Comparison of ENCODE assay signal across 22 cellular contexts in the genomic region with DNA sequence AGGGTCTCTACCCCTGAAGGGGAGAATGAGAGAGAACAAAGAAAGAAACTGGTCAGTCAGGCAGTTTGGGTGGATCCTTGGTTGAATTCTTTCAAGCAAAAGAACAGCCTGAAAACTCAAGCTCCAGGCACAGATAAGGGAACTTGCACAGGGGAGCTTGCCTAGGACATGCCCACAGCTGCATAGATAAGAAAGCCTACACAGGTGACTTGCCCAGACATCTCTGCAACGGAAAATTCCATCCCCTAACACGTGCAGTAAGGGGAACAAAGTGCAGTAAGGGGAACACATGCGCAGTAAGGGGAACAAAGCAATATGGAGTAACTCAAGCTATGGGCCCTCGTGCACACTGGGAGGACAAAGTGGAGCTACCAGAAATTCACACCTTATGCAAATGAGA.
A peak's percentile ranks its signal among the peaks of the same experiment; 100 is the strongest.
DNase-seq lines count a peak whose midpoint lies in the region; ATAC-seq, FAIRE-seq and TF ChIP-seq lines count a peak whose summit lies in the region.
"Had no signal": no experiment of that assay in that cellular context is flagged by ENCODE, and none has a peak within 500 bp of the region (broad histone marks: within the 10 kb centered on the region; RNA-seq: fewer than 3 reads in every experiment).

No MANE protein-coding gene starts in this region.

- no peak overlapping the region for H3K27ac Mint-ChIP-seq in GM23338
- H3K27ac Mint-ChIP-seq: CD4-positive, alpha-beta T cell had no signal

- FAIRE-seq in bronchial epithelial cell (lab: Jason Lieb, UNC): peak; percentile 58
- FAIRE-seq: GM12892 had no signal

- no peak overlapping the region for H2BK5ac ChIP-seq in mesendoderm (ENCODE audit: low read length)

- H3K4me3 Mint-ChIP-seq in GM23338: no peak overlapping the region
- H3K4me3 Mint-ChIP-seq: CD4-positive, alpha-beta T cell had no signal

- no peaks in the 10 kb centered on the region for H3K79me1 ChIP-seq in mesendoderm (ENCODE audit: low read length)

- peak overlapping the region; percentile 80; the same call in 1 of the 2 replicates for H2AFZ ChIP-seq in GM23338
- H2AFZ ChIP-seq: PC-9 had no signal

- H2AK5ac ChIP-seq in mesendoderm (ENCODE audit: low read length): no peak overlapping the region

- TF ChIP-seq CTCF in GM23338 (conservative IDR thresholded peaks at IDR 0.05; ENCODE audit: low read depth in 2 of 2): no peak
- no peak for TF ChIP-seq CTCF in bronchial epithelial cell (IDR thresholded peaks at IDR 0.05; ENCODE audit: insufficient read depth, low read length, severe bottlenecking)

- no CpG with 5 or more reads among the region's 4 CpGs for WGBS in mesendoderm (ENCODE audit: extremely low coverage, insufficient coverage, low lambda C conversion rate)

- no peak for ATAC-seq in GM23338

- no peak overlapping the region for H3K56ac ChIP-seq in mesendoderm (ENCODE audit: low read length)

- H2BK15ac ChIP-seq in mesendoderm (replicated peaks; ENCODE audit: low read depth): no peak overlapping the region

- H3K18ac ChIP-seq in mesendoderm (ENCODE audit: low read length): no peak overlapping the region

- H3K36me3 ChIP-seq in GM23338 (ENCODE audit: insufficient read depth) (peaks cover 6% of the 10 kb centered on the region; the same call in 1 of the 2 replicates), bronchial epithelial cell (ENCODE audit: control insufficient read depth, insufficient read depth, low read length) (no peaks in the 10 kb centered on the region), mesendoderm (ENCODE audit: control insufficient read depth, insufficient read depth, low read length) (no peaks in the 10 kb centered on the region)
- H3K36me3 ChIP-seq: BLaER1 had no signal

- no peaks in the 10 kb centered on the region for H4K20me1 ChIP-seq in GM23338 (replicated peaks; ENCODE audit: insufficient read depth)
- H4K20me1 ChIP-seq: BLaER1 had no signal

- H3K27me3 ChIP-seq in GM23338 (ENCODE audit: insufficient read depth) (no peaks in the 10 kb centered on the region), bronchial epithelial cell (ENCODE audit: control insufficient read depth, insufficient read depth, low read length) (no peaks in the 10 kb centered on the region), mesendoderm (ENCODE audit: insufficient read depth, low read length, poor library complexity) (no peaks in the 10 kb centered on the region)
- H3K27me3 ChIP-seq: BLaER1 had no signal

- H3K4me1 ChIP-seq in GM23338 (ENCODE audit: insufficient read depth) (no peaks in the 10 kb centered on the region), mesendoderm (ENCODE audit: control insufficient read depth, low read depth, low read length) (no peaks in the 10 kb centered on the region)
- H3K4me1 ChIP-seq: BLaER1 had no signal

- no peak overlapping the region for H4K5ac ChIP-seq in mesendoderm (ENCODE audit: low read length)

- H3K4ac ChIP-seq in mesendoderm (ENCODE audit: low read depth, low read length): no peak overlapping the region

- H3K36me3 Mint-ChIP-seq in GM23338 (ENCODE audit: low read depth): peaks cover 22% of the 10 kb centered on the region; the same call in 2 of the 3 replicates

- H3K4me3 ChIP-seq in GM23338: no peak overlapping the region
- no peak overlapping the region for H3K4me3 ChIP-seq in bronchial epithelial cell (ENCODE audit: low read depth, low read length)
- no peak overlapping the region for H3K4me3 ChIP-seq in mesendoderm (ENCODE audit: low read length)
- H3K4me3 ChIP-seq: BLaER1, PC-9 had no signal

- peaks cover 3% of the 10 kb centered on the region; the same call in 1 of the 2 replicates for H3K9me2 ChIP-seq in GM23338 (ENCODE audit: insufficient read depth)

- H3K27me3 Mint-ChIP-seq in GM23338 (ENCODE audit: insufficient read depth, low read depth, poor library complexity): no peaks in the 10 kb centered on the region
- H3K27me3 Mint-ChIP-seq: CD4-positive, alpha-beta T cell had no signal

- no peaks in the 10 kb centered on the region for H3K4me1 Mint-ChIP-seq in GM23338

- no peak overlapping the region for H3K9ac ChIP-seq in mesendoderm (ENCODE audit: low read length)
- H3K9ac ChIP-seq: BLaER1 had no signal

- DNase-seq in GM23338 (ENCODE audit: low spot score) (no peak), NCI-H226 (peak; percentile 12), bronchial epithelial cell (ENCODE audit: low read depth) (peak; percentile 66), mesendoderm (peak; percentile 11), foreskin melanocyte (no peak), NCI-H526 (lab: John Stamatoyannopoulos, UW) (no peak), NCI-H128 (lab: John Stamatoyannopoulos, UW; ENCODE audit: unreplicated experiment) (no peak)
- DNase-seq: CD4-positive, alpha-beta T cell; DND-41; Kasumi-1; MM.1S; NCI-H1048; NCI-H1436; NCI-H1930; NCI-H2227 treated with DMSO at 0.1 percent for 48 hours; NCI-H524; PC-9; RPMI8226; SHP77; SW 1271 had no signal

- H3K4me2 ChIP-seq in GM23338 (no peak overlapping the region), mesendoderm (ENCODE audit: low read length) (no peak overlapping the region)
- H3K4me2 ChIP-seq: BLaER1, PC-9 had no signal

- H3K27ac ChIP-seq in GM23338 (ENCODE audit: low read depth) (no peak overlapping the region), mesendoderm (ENCODE audit: low read depth, low read length) (no peak overlapping the region)
- H3K27ac ChIP-seq: BLaER1, PC-9 had no signal

- H3K9me3 Mint-ChIP-seq in GM23338: peaks cover 30% of the 10 kb centered on the region

- no peaks in the 10 kb centered on the region for H3F3A ChIP-seq in GM23338 (replicated peaks; ENCODE audit: low read depth)

- H3K23ac ChIP-seq in mesendoderm (ENCODE audit: low read length): no peak overlapping the region

- H2BK120ac ChIP-seq in mesendoderm (ENCODE audit: low read depth, low read length): no peak overlapping the region

- no peak overlapping the region for H4K8ac ChIP-seq in mesendoderm (ENCODE audit: low read depth, low read length)

- H3K79me2 ChIP-seq in GM23338 (replicated peaks; ENCODE audit: insufficient read depth): no peaks in the 10 kb centered on the region
- no peaks in the 10 kb centered on the region for H3K79me2 ChIP-seq in mesendoderm (ENCODE audit: control insufficient read depth, insufficient read depth, low read length)

TF ChIP-seq in GM23338, 12 proteins besides CTCF, POLR2A, EP300 and RAD21 (continues in another document):
- TF ChIP-seq NANOG (IDR thresholded peaks at IDR 0.05; ENCODE audit: borderline replicate concordance) (no peak), CREB1 (CRISPR knock-in tag; IDR thresholded peaks at IDR 0.05; ENCODE audit: low read depth) (no peak), EZH2 (IDR thresholded peaks at IDR 0.05; ENCODE audit: low read depth, unreplicated experiment) (no peak), EZH2phosphoT487 (IDR thresholded peaks at IDR 0.05; ENCODE audit: unreplicated experiment) (no peak), ZNF331 (CRISPR knock-in tag; IDR thresholded peaks at IDR 0.05; ENCODE audit: low read depth) (no peak), POLR2AphosphoS5 (IDR thresholded peaks at IDR 0.05; ENCODE audit: low read depth) (no peak)
- TF ChIP-seq, protein P1, sequence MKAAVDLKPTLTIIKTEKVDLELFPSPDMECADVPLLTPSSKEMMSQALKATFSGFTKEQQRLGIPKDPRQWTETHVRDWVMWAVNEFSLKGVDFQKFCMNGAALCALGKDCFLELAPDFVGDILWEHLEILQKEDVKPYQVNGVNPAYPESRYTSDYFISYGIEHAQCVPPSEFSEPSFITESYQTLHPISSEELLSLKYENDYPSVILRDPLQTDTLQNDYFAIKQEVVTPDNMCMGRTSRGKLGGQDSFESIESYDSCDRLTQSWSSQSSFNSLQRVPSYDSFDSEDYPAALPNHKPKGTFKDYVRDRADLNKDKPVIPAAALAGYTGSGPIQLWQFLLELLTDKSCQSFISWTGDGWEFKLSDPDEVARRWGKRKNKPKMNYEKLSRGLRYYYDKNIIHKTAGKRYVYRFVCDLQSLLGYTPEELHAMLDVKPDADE (IDR thresholded peaks at IDR 0.05): no peak
- TF ChIP-seq, protein P2, sequence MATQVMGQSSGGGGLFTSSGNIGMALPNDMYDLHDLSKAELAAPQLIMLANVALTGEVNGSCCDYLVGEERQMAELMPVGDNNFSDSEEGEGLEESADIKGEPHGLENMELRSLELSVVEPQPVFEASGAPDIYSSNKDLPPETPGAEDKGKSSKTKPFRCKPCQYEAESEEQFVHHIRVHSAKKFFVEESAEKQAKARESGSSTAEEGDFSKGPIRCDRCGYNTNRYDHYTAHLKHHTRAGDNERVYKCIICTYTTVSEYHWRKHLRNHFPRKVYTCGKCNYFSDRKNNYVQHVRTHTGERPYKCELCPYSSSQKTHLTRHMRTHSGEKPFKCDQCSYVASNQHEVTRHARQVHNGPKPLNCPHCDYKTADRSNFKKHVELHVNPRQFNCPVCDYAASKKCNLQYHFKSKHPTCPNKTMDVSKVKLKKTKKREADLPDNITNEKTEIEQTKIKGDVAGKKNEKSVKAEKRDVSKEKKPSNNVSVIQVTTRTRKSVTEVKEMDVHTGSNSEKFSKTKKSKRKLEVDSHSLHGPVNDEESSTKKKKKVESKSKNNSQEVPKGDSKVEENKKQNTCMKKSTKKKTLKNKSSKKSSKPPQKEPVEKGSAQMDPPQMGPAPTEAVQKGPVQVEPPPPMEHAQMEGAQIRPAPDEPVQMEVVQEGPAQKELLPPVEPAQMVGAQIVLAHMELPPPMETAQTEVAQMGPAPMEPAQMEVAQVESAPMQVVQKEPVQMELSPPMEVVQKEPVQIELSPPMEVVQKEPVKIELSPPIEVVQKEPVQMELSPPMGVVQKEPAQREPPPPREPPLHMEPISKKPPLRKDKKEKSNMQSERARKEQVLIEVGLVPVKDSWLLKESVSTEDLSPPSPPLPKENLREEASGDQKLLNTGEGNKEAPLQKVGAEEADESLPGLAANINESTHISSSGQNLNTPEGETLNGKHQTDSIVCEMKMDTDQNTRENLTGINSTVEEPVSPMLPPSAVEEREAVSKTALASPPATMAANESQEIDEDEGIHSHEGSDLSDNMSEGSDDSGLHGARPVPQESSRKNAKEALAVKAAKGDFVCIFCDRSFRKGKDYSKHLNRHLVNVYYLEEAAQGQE (IDR thresholded peaks at IDR 0.05; ENCODE audit: unreplicated experiment): no peak

Comparison
In these comparisons a context has a peak if more than half of its experiments do, and no peak if none do; other contexts are left out.
1. DNase-seq: peak in NCI-H226 (single experiment), bronchial epithelial cell (single experiment) and mesendoderm (single experiment); none in GM23338 (single experiment), foreskin melanocyte (single experiment), NCI-H526 (0 of 2) and NCI-H128 (single experiment).